Comparison of ENCODE assay signal across 15 cellular contexts in genomic region chr10:9311702-9312499, GRCh38.
DNase-seq lines count a peak whose midpoint lies in the region; ATAC-seq and TF ChIP-seq lines count a peak whose summit lies in the region.
"Had no signal": no experiment of that assay in that cellular context is flagged by ENCODE, and none has a peak within 500 bp of the region (broad histone marks: within the 10 kb centered on the region; RNA-seq: fewer than 3 reads in every experiment).

No MANE protein-coding gene starts in this region.

- 68% methylated on average over 4 of the region's 4 CpGs for WGBS in prostate gland

- no peaks in the 10 kb centered on the region for H3K9me3 Mint-ChIP-seq in GM23338
- H3K9me3 Mint-ChIP-seq: memory B cell; stimulated activated effector memory CD8-positive, alpha-beta T cell treated with anti-CD3 and anti-CD28 coated beads, Interleukin-12 subunit alpha, Interleukin-12 subunit beta, amount 100 ng/mL, for 72 hours had no signal

- no peak for TF ChIP-seq POLR2A in prostate gland (IDR thresholded peaks at IDR 0.05)

- no peak overlapping the region for H3K4me3 ChIP-seq in A673 (ENCODE audit: low read depth, low read length, poor library complexity, severe bottlenecking)
- no peak overlapping the region for H3K4me3 ChIP-seq in GM23338
- H3K4me3 ChIP-seq in prostate gland = no peak overlapping the region
- H3K4me3 ChIP-seq: K562, pancreas had no signal

- H3K4me2 ChIP-seq in GM23338 = peak overlapping the region; percentile 18; the same call in 1 of the 2 replicates

- no peaks in the 10 kb centered on the region for H3F3A ChIP-seq in GM23338 (replicated peaks; ENCODE audit: low read depth)

- H3K36me3 Mint-ChIP-seq in GM23338 (ENCODE audit: low read depth) = no peaks in the 10 kb centered on the region
- H3K36me3 Mint-ChIP-seq: memory B cell; stimulated activated effector memory CD8-positive, alpha-beta T cell treated with anti-CD3 and anti-CD28 coated beads, Interleukin-12 subunit alpha, Interleukin-12 subunit beta, amount 100 ng/mL, for 72 hours had no signal

- no peaks in the 10 kb centered on the region for H3K27me3 Mint-ChIP-seq in GM23338 (ENCODE audit: insufficient read depth, low read depth, poor library complexity)

- H3K4me1 Mint-ChIP-seq in GM23338 = peaks cover 20% of the 10 kb centered on the region
- H3K4me1 Mint-ChIP-seq: stimulated activated effector memory CD8-positive, alpha-beta T cell treated with anti-CD3 and anti-CD28 coated beads, Interleukin-12 subunit alpha, Interleukin-12 subunit beta, amount 100 ng/mL, for 72 hours had no signal

- no peak for DNase-seq in A673 (ENCODE audit: low spot score)
- peak; percentile 17 for DNase-seq in GM23338 (ENCODE audit: low spot score)
- DNase-seq in foreskin keratinocyte = no peak
- no peak for DNase-seq in left colon
- DNase-seq in NCI-H146 treated with DMSO at 0.1 percent for 48 hours (lab: John Stamatoyannopoulos, UW; ENCODE audit: unreplicated experiment) = no peak
- DNase-seq in prostate gland (ENCODE audit: low spot score) = no peak
- DNase-seq: effector CD8-positive, alpha-beta T cell; EL; NCI-H2029 treated with DMSO at 0.1 percent for 48 hours; pancreas had no signal

- H3K79me2 ChIP-seq in GM23338 (replicated peaks; ENCODE audit: insufficient read depth) = no peaks in the 10 kb centered on the region

- H3K9me2 ChIP-seq in GM23338 (ENCODE audit: insufficient read depth) = 0 out of 2 replicates have a peak, but pooled peaks cover under 1% of the 10 kb centered on the region

- no peak overlapping the region for H3K4me3 Mint-ChIP-seq in GM23338
- H3K4me3 Mint-ChIP-seq: memory B cell; stimulated activated effector memory CD8-positive, alpha-beta T cell treated with anti-CD3 and anti-CD28 coated beads, Interleukin-12 subunit alpha, Interleukin-12 subunit beta, amount 100 ng/mL, for 72 hours had no signal

- H3K4me1 ChIP-seq in A673 (ENCODE audit: insufficient read depth, low read length, poor library complexity, severe bottlenecking) (no peaks in the 10 kb centered on the region), GM23338 (ENCODE audit: insufficient read depth) (peaks cover 18% of the 10 kb centered on the region), foreskin keratinocyte (no peaks in the 10 kb centered on the region), prostate gland (replicated peaks) (no peaks in the 10 kb centered on the region)
- H3K4me1 ChIP-seq: pancreas had no signal

- H4K20me1 ChIP-seq in GM23338 (replicated peaks; ENCODE audit: insufficient read depth) = no peaks in the 10 kb centered on the region

- intact Hi-C loops in A673 (cut with micrococcal nuclease; ENCODE audit: unreplicated experiment) (no loop called here), left colon (cut with DNase I, micrococcal nuclease) (no loop called here), prostate gland (cut with DNase I) (no loop called here)

- no peaks in the 10 kb centered on the region for H3K36me3 ChIP-seq in A673 (ENCODE audit: insufficient read depth, low read length, poor library complexity, severe bottlenecking)
- no peaks in the 10 kb centered on the region for H3K36me3 ChIP-seq in GM23338 (ENCODE audit: insufficient read depth)
- no peaks in the 10 kb centered on the region for H3K36me3 ChIP-seq in prostate gland
- H3K36me3 ChIP-seq: pancreas had no signal

- H3K27ac Mint-ChIP-seq in GM23338 = no peak overlapping the region; the same call in 1 of the 2 replicates
- H3K27ac Mint-ChIP-seq: memory B cell; stimulated activated effector memory CD8-positive, alpha-beta T cell treated with anti-CD3 and anti-CD28 coated beads, Interleukin-12 subunit alpha, Interleukin-12 subunit beta, amount 100 ng/mL, for 72 hours had no signal

- H3K27me3 ChIP-seq in A673 (replicated peaks; ENCODE audit: insufficient read depth, low read depth, low read length, poor library complexity) = peaks cover 9% of the 10 kb centered on the region
- H3K27me3 ChIP-seq in GM23338 (ENCODE audit: insufficient read depth) = no peaks in the 10 kb centered on the region
- peaks cover 31% of the 10 kb centered on the region for H3K27me3 ChIP-seq in foreskin keratinocyte
- peaks cover 5% of the 10 kb centered on the region for H3K27me3 ChIP-seq in prostate gland (replicated peaks; ENCODE audit: insufficient read depth)

- BruUV-seq in A673 (replicated peaks; lab: Mats Ljungman, UMichigan) = no TSS peak

- TF ChIP-seq CTCF in A673 (conservative IDR thresholded peaks at IDR 0.05; ENCODE audit: low read depth, low read length) = peak; percentile 51
- peak; percentile 54 to 55 for TF ChIP-seq CTCF in GM23338 (conservative IDR thresholded peaks at IDR 0.05; ENCODE audit: low read depth in 2 of 2)
- TF ChIP-seq CTCF in VCaP (conservative IDR thresholded peaks at IDR 0.05) = peak; percentile 63
- TF ChIP-seq CTCF in foreskin keratinocyte (conservative IDR thresholded peaks at IDR 0.05) = peak; percentile 55
- no peak for TF ChIP-seq CTCF in prostate gland (IDR thresholded peaks at IDR 0.05)

- no peak overlapping the region for H2AFZ ChIP-seq in GM23338

- CTCF ChIA-PET in A673 (lab: Charles Lee) = interaction anchor here (0.7 kb wide), 1 partner anchor 1786 kb away, joined by 6 read pairs; no protein-coding TSS in a partner anchor

- no peak overlapping the region for H3K27ac ChIP-seq in A673 (ENCODE audit: low read depth, low read length, poor library complexity, severe bottlenecking)
- no peak overlapping the region for H3K27ac ChIP-seq in GM23338 (ENCODE audit: low read depth)
- no peak overlapping the region for H3K27ac ChIP-seq in VCaP
- H3K27ac ChIP-seq in foreskin keratinocyte = no peak overlapping the region
- H3K27ac ChIP-seq in prostate gland = no peak overlapping the region
- H3K27ac ChIP-seq: pancreas had no signal

- POLR2A ChIA-PET in A673 (lab: Charles Lee; ENCODE audit: low non-redundant PET) = no interaction called here

- peak; percentile 54 for ATAC-seq in GM23338
- no peak for ATAC-seq in foreskin keratinocyte
- no peak for ATAC-seq in left colon
- no peak for ATAC-seq in HG03097 (IDR thresholded peaks at IDR 0.05; ENCODE audit: low FRiP score, unreplicated experiment)
- ATAC-seq: K562; pancreas; stimulated activated effector memory CD8-positive, alpha-beta T cell treated with anti-CD3 and anti-CD28 coated beads, Interleukin-12 subunit alpha, Interleukin-12 subunit beta, amount 100 ng/mL, for 72 hours had no signal

- H3K9me3 ChIP-seq in A673 (ENCODE audit: low read depth, low read length, poor library complexity, severe bottlenecking) (no peaks in the 10 kb centered on the region), prostate gland (no peaks in the 10 kb centered on the region)
- H3K9me3 ChIP-seq: pancreas had no signal

TF ChIP-seq in GM23338, 12 proteins besides CTCF, POLR2A, EP300 and RAD21 (continues in another document):
- 0 out of 2 replicates have a peak, but pooled peaks have one; percentile 53 for TF ChIP-seq ZNF462 (CRISPR knock-in tag; IDR thresholded peaks at IDR 0.05)

Comparison
In these comparisons a context has a peak if more than half of its experiments do, and no peak if none do; other contexts are left out.
1. CTCF ChIP-seq: peak in A673 (single experiment), GM23338 (2 of 2), VCaP (single experiment) and foreskin keratinocyte (single experiment); none in prostate gland (0 of 4).